ENCODE assay signal across 11 cellular contexts in genomic region chr14:68278568-68279436, GRCh38.
DNase-seq lines count a peak whose midpoint lies in the region; ATAC-seq, FAIRE-seq and TF ChIP-seq lines count a peak whose summit lies in the region.
"Had no signal": no experiment of that assay in that cellular context is flagged by ENCODE, and none has a peak within 500 bp of the region (broad histone marks: within the 10 kb centered on the region; RNA-seq: fewer than 3 reads in every experiment).

No MANE protein-coding gene starts in this region.

- H3K27me3 Mint-ChIP-seq in brain: no peaks in the 10 kb centered on the region

- POLR2A ChIA-PET in BJ (lab: Charles Lee): interaction anchor here (0.7 kb wide), 1 partner anchor 394 kb away, joined by 4 read pairs; no protein-coding TSS in a partner anchor

- H3K36me3 Mint-ChIP-seq in brain: no peaks in the 10 kb centered on the region
- H3K36me3 Mint-ChIP-seq: stimulated activated effector memory CD8-positive, alpha-beta T cell treated with anti-CD3 and anti-CD28 coated beads, Interleukin-12 subunit alpha, Interleukin-12 subunit beta, amount 100 ng/mL, for 72 hours had no signal

- no peak overlapping the region for H3K4me3 Mint-ChIP-seq in brain
- H3K4me3 Mint-ChIP-seq: stimulated activated effector memory CD8-positive, alpha-beta T cell treated with anti-CD3 and anti-CD28 coated beads, Interleukin-12 subunit alpha, Interleukin-12 subunit beta, amount 100 ng/mL, for 72 hours had no signal

- TF ChIP-seq CTCF in BJ (IDR thresholded peaks at IDR 0.05; ENCODE audit: insufficient read depth, low read depth, low read length) (no peak), brain (conservative IDR thresholded peaks at IDR 0.05) (no peak)

- no peaks in the 10 kb centered on the region for H3K9me3 Mint-ChIP-seq in brain
- H3K9me3 Mint-ChIP-seq: stimulated activated effector memory CD8-positive, alpha-beta T cell treated with anti-CD3 and anti-CD28 coated beads, Interleukin-12 subunit alpha, Interleukin-12 subunit beta, amount 100 ng/mL, for 72 hours had no signal

- no peaks in the 10 kb centered on the region for H3K36me3 ChIP-seq in BJ (ENCODE audit: control insufficient read depth, insufficient read depth, low read length)
- H3K36me3 ChIP-seq: ovary had no signal

- no peaks in the 10 kb centered on the region for H3K27me3 ChIP-seq in BJ (ENCODE audit: control insufficient read depth, insufficient read depth, low read length)
- H3K27me3 ChIP-seq: ovary had no signal

- ATAC-seq in GM18870 (IDR thresholded peaks at IDR 0.05; ENCODE audit: unreplicated experiment): no peak
- ATAC-seq: stimulated activated effector memory CD8-positive, alpha-beta T cell treated with anti-CD3 and anti-CD28 coated beads, Interleukin-12 subunit alpha, Interleukin-12 subunit beta, amount 100 ng/mL, for 72 hours had no signal

- peaks cover 35% of the 10 kb centered on the region for H3K4me1 Mint-ChIP-seq in brain

- DNase-seq in BJ (ENCODE audit: low read depth) (peak; percentile 38), HTR-8/SVneo (ENCODE audit: insufficient read length, low spot score) (peak; percentile 78), myocyte (ENCODE audit: low read depth) (peak; percentile 57), KBM-7 (no peak)
- no peak for DNase-seq in activated CD4-positive, alpha-beta T cell treated with anti-CD3 and anti-CD28 coated beads for 48 hours
- DNase-seq in activated CD4-positive, alpha-beta T cell treated with anti-CD3 and anti-CD28 coated beads for 1 hour: no peak
- DNase-seq: NCI-H1417 had no signal

- peak overlapping the region in 4 of 5 experiments; percentile 18 to 84 (median 70) for H3K27ac Mint-ChIP-seq in brain

- FAIRE-seq in HTR-8/SVneo (lab: Jason Lieb, UNC): no peak

- CTCF ChIA-PET in BJ (lab: Yijun Ruan, JAX): interaction anchor here (0.6 to 1.4 kb wide), 2 partner anchors 27 to 35 kb away, joined by 4 read pairs; no protein-coding TSS in a partner anchor

- in situ Hi-C loops in KBM-7 (cut with MboI; ENCODE audit: low pct_unique_long_range_greater_than_20kb, low sequenced_read_pairs): no loop called here

- H3K4me3 ChIP-seq in BJ (ENCODE audit: low read depth, low read length): no peak overlapping the region
- H3K4me3 ChIP-seq: ovary had no signal

Comparison
In these comparisons a context has a peak if more than half of its experiments do, and no peak if none do; other contexts are left out.
1. DNase-seq: peak in BJ (single experiment), HTR-8/SVneo (single experiment) and myocyte (single experiment); none in activated CD4-positive, alpha-beta T cell treated with anti-CD3 and anti-CD28 coated beads for 48 hours (single experiment), KBM-7 (single experiment) and activated CD4-positive, alpha-beta T cell treated with anti-CD3 and anti-CD28 coated beads for 1 hour (single experiment).